ENCODE assay signal across 2 cellular contexts in genomic region chr19:2422951-2423880, GRCh38.
A peak's percentile ranks its signal among the peaks of the same experiment; 100 is the strongest.
TF ChIP-seq lines count a peak whose summit lies in the region.

No MANE protein-coding gene starts in this region.

TF ChIP-seq in HEK293, 187 proteins besides CTCF, POLR2A, EP300 and RAD21:
- TF ChIP-seq ZNF112 (tag by site-specific recombination; IDR thresholded peaks at IDR 0.05) (no peak), ZNF623 (tag by site-specific recombination; IDR thresholded peaks at IDR 0.05) (peak; percentile 50)

TF ChIP-seq in GM12878, 131 proteins besides CTCF, POLR2A, EP300 and RAD21:
- TF ChIP-seq EZH2 (IDR thresholded peaks at IDR 0.05; ENCODE audit: borderline replicate concordance, control insufficient read depth, low read depth, low read length) (no peak), TCF12 (IDR thresholded peaks at IDR 0.05; ENCODE audit: low read depth, low read length) (0 out of 2 replicates have a peak, but pooled peaks have one; percentile 9), TCF7 (IDR thresholded peaks at IDR 0.05; ENCODE audit: borderline replicate concordance) (no peak), MLLT1 (IDR thresholded peaks at IDR 0.05) (no peak), TAF1 (IDR thresholded peaks at IDR 0.05; ENCODE audit: borderline replicate concordance, low read depth, low read length) (no peak), REST (IDR thresholded peaks at IDR 0.05; ENCODE audit: low read depth, low read length) (no peak), MTA2 (IDR thresholded peaks at IDR 0.05; ENCODE audit: low read depth) (no peak)
